In the genomic region with DNA sequence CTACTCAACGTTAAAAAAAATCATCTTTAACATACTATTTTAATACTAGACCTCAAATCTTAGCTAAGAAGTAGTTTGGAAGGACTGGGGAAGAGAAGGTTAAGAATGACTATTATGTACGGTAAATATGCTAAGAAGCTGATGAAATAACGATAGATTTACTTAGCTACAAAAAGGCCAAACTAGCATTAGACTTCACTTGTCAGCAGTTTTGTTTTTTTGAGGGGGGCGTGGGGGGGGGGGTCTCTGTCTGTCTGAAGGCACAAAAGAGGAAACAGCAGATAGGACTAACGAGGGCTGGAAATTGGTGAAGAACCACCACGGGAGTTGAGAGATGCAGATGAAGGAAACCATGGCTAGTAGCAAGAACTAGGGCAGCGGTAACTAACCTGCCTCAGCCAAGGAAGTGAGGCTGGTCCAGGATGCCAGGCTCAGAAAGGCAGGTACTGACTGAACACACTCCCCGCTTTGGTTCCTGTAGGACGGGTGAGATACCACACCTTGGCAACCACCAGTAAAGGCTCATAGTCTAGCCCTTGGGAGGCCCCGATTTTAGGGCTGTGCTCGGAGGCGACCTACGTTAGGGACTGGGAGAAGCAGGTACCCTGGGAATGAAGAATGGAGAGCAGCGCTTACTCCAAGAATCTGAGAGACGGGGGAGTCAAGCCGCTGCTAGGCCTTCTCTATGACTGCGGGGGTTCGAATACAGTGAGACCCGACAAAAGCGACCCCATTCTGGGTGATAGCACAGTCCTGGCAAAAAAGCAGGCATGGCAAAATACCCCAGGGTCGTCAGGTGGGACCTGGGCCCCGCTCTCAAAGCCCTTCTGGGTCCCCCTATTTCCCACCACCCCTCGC, we compare ENCODE assay signal across 8 cellular contexts. TPM values are rescaled to one million over a fixed set of nuclear protein-coding genes. Genes with fewer than 3 reads are reported as not detected.
DNase-seq lines count a peak whose midpoint lies in the region; ATAC-seq and TF ChIP-seq lines count a peak whose summit lies in the region.

No MANE protein-coding gene starts in this region.

- H3K27ac ChIP-seq in heart right ventricle (peak overlapping the region; percentile 74 to 97 (median 90)), mesendoderm (ENCODE audit: low read depth, low read length) (no peak overlapping the region), aorta (ENCODE audit: low read depth in 1 of 2, low read length in 2 of 2) (peak overlapping the region in 1 of 2 donors; percentile 46)

- intact Hi-C loops in heart right ventricle (cut with DNase I) = loop anchor here in 2 of 10 donors (2.0 to 10.0 kb wide), 2 partner anchors 43 to 203 kb away; a partner anchor contains a TSS
- intact Hi-C loops in left ventricle myocardium superior (cut with micrococcal nuclease) = no loop called here
- intact Hi-C loops in aorta (cut with DNase I) = loop anchor here (1.0 to 5.0 kb wide), 2 partner anchors 34 to 36 kb away; a partner anchor contains a TSS

- H3K27me3 ChIP-seq in heart right ventricle (no peaks in the 10 kb centered on the region), mesendoderm (ENCODE audit: insufficient read depth, low read length, poor library complexity) (no peaks in the 10 kb centered on the region), aorta (ENCODE audit: control insufficient read depth in 1 of 2, insufficient read depth in 2 of 2, low read length in 1 of 2) (no peaks in the 10 kb centered on the region)

- H3K9me3 ChIP-seq in heart right ventricle (no peaks in the 10 kb centered on the region), aorta (ENCODE audit: control insufficient read depth, low read length) (no peaks in the 10 kb centered on the region)

- no peak overlapping the region for H2AK5ac ChIP-seq in mesendoderm (ENCODE audit: low read length)

- H3K4me1 ChIP-seq in heart right ventricle (peaks cover 18 to 43% (median 34%) of the 10 kb centered on the region in 9 donors), mesendoderm (ENCODE audit: control insufficient read depth, low read depth, low read length) (peaks cover 2% of the 10 kb centered on the region), aorta (ENCODE audit: control insufficient read depth in 1 of 2, insufficient read depth in 2 of 2, low read length in 2 of 2) (peaks cover 0 to 3% of the 10 kb centered on the region in 2 donors)

- H3K79me2 ChIP-seq in mesendoderm (ENCODE audit: control insufficient read depth, insufficient read depth, low read length) = peaks cover 22% of the 10 kb centered on the region

- no peak overlapping the region for H2BK5ac ChIP-seq in mesendoderm (ENCODE audit: low read length)

- H4K5ac ChIP-seq in mesendoderm (ENCODE audit: low read length) = no peak overlapping the region

- no peak overlapping the region for H2BK15ac ChIP-seq in mesendoderm (replicated peaks; ENCODE audit: low read depth)

- peak overlapping the region; percentile 97 for H3K56ac ChIP-seq in mesendoderm (ENCODE audit: low read length)

- peak overlapping the region; percentile 98 for H3K4me2 ChIP-seq in mesendoderm (ENCODE audit: low read length)

- peak overlapping the region; percentile 16 for H4K8ac ChIP-seq in mesendoderm (ENCODE audit: low read depth, low read length)

- peak overlapping the region; percentile 95 for H3K9ac ChIP-seq in mesendoderm (ENCODE audit: low read length)

- no peak overlapping the region for H2BK120ac ChIP-seq in mesendoderm (ENCODE audit: low read depth, low read length)

- no peak for DNase-seq in heart right ventricle
- no peak for DNase-seq in left ventricle myocardium superior
- peak; percentile 47 for DNase-seq in NAMALWA (ENCODE audit: low spot score)
- no peak for DNase-seq in cardiac fibroblast (ENCODE audit: low read depth in 2 of 2)
- DNase-seq in mesendoderm = no peak
- DNase-seq in aorta = no peak
- no peak for DNase-seq in NCI-H446 (lab: John Stamatoyannopoulos, UW)
- no peak for DNase-seq in DMS79 treated with DMSO at 0.1 percent for 48 hours (lab: John Stamatoyannopoulos, UW)

- TF ChIP-seq CTCF in heart right ventricle (IDR thresholded peaks at IDR 0.05) (no peak), cardiac fibroblast (IDR thresholded peaks at IDR 0.05; ENCODE audit: low read depth, low read length) (no peak)

- H3K23ac ChIP-seq in mesendoderm (ENCODE audit: low read length) = peak overlapping the region; percentile 9

- peaks cover 9% of the 10 kb centered on the region for H3K79me1 ChIP-seq in mesendoderm (ENCODE audit: low read length)

- peak overlapping the region; percentile 20 for H3K4ac ChIP-seq in mesendoderm (ENCODE audit: low read depth, low read length)

- H3K36me3 ChIP-seq in heart right ventricle (peaks cover 0 to 42% (median 9%) of the 10 kb centered on the region in 9 donors), mesendoderm (ENCODE audit: control insufficient read depth, insufficient read depth, low read length) (no peaks in the 10 kb centered on the region), aorta (ENCODE audit: control insufficient read depth in 1 of 2, insufficient read depth in 2 of 2, low read length in 1 of 2) (no peaks in the 10 kb centered on the region)

- peak overlapping the region; percentile 22 for H3K18ac ChIP-seq in mesendoderm (ENCODE audit: low read length)

- peak in 5 of 8 donors; percentile 1 to 25 (median 3) for ATAC-seq in heart right ventricle
- ATAC-seq in left ventricle myocardium superior = no peak
- no peak for ATAC-seq in aorta (ENCODE audit: low FRiP score)

- H3K4me3 ChIP-seq in heart right ventricle (peak overlapping the region; percentile 65 to 97 (median 91)), cardiac fibroblast (replicated peaks in 1 of 2; ENCODE audit: low read depth in 2 of 2, low read length in 2 of 2) (peak overlapping the region; percentile 80 to 85), mesendoderm (ENCODE audit: low read length) (peak overlapping the region; percentile 99), aorta (ENCODE audit: low read length in 2 of 2) (peak overlapping the region; percentile 60 to 61)

- 10 to 12% methylated on average over 23 of the region's 23 CpGs for WGBS in heart right ventricle, 2 donors
- 100% methylated on average over 1 of the region's 23 CpGs for WGBS in mesendoderm (ENCODE audit: extremely low coverage, insufficient coverage, low lambda C conversion rate)
- WGBS in aorta, 2 donors = 10 to 11% methylated on average over 23 of the region's 23 CpGs

RNA-seq across cellular contexts. Expression of a gene that starts 0.7 kb away (rescaled TPM):
- total RNA-seq in heart right ventricle = 100 to 1,000 TPM; 178 to 228 (median 199) TPM
- polyA plus RNA-seq in heart right ventricle = 100 to 1,000 TPM; 154 to 325 TPM
- 225 TPM for total RNA-seq in left ventricle myocardium superior
- 326 TPM for polyA plus RNA-seq in mesendoderm (2013, experiment 1 of 2)
- polyA plus RNA-seq in mesendoderm (2013, experiment 2 of 2) = 329 TPM
- 100 to 1,000 TPM; 122 to 123 TPM for total RNA-seq in aorta
- 100 to 1,000 TPM; 222 to 345 TPM for polyA plus RNA-seq in aorta

RNA-seq across cellular contexts. Expression of a gene that starts 1.2 kb away (rescaled TPM):
- total RNA-seq in heart right ventricle (10 to 100 TPM; 28.6 to 46.9 (median 33.5) TPM), left ventricle myocardium superior (29.0 TPM), aorta (10 to 100 TPM; 44.6 to 59.1 TPM)
- polyA plus RNA-seq in heart right ventricle (10 to 100 TPM; 26.4 to 27.3 TPM), aorta (10 to 100 TPM; 55.2 to 66.6 TPM)
- 61.7 TPM for polyA plus RNA-seq in mesendoderm (2013, experiment 1 of 2)
- 58.8 TPM for polyA plus RNA-seq in mesendoderm (2013, experiment 2 of 2)

RNA-seq across cellular contexts. Expression of a gene that starts 10.9 kb away (rescaled TPM):
- total RNA-seq in heart right ventricle (10 to 100 TPM; 36.8 to 56.4 (median 40.5) TPM), left ventricle myocardium superior (34.5 TPM), aorta (10 to 100 TPM; 78.3 to 79.2 TPM)
- polyA plus RNA-seq in heart right ventricle (10 to 100 TPM; 19.3 to 44.0 TPM), aorta (10 to 100 TPM; 40.9 to 48.0 TPM)
- polyA plus RNA-seq in mesendoderm (2013, experiment 1 of 2) = 34.7 TPM
- polyA plus RNA-seq in mesendoderm (2013, experiment 2 of 2) = 36.3 TPM

RNA-seq across cellular contexts. Expression of a gene that starts 15.6 kb away (rescaled TPM):
- total RNA-seq in heart right ventricle (10 to 100 TPM; 13.9 to 22.9 (median 18.9) TPM), left ventricle myocardium superior (15.4 TPM), aorta (10 to 100 TPM; 15.2 to 19.5 TPM)
- polyA plus RNA-seq in heart right ventricle (10 to 100 TPM; 23.0 to 23.5 TPM), aorta (10 to 100 TPM; 38.7 to 49.6 TPM)
- 31.6 TPM for polyA plus RNA-seq in mesendoderm (2013, experiment 1 of 2)
- polyA plus RNA-seq in mesendoderm (2013, experiment 2 of 2) = 33.1 TPM

RNA-seq across cellular contexts. Expression of a gene that starts 18.2 kb away (rescaled TPM):
- total RNA-seq in heart right ventricle = 10 to 100 TPM; 23.4 to 35.3 (median 29.4) TPM
- polyA plus RNA-seq in heart right ventricle = 10 to 100 TPM; 34.3 to 80.8 TPM
- total RNA-seq in left ventricle myocardium superior = 30.1 TPM
- 33.5 TPM for polyA plus RNA-seq in mesendoderm (2013, experiment 1 of 2)
- polyA plus RNA-seq in mesendoderm (2013, experiment 2 of 2) = 32.5 TPM
- total RNA-seq in aorta = 10 to 100 TPM; 38.3 to 45.8 TPM
- polyA plus RNA-seq in aorta = 100 to 1,000 TPM; 130 to 179 TPM

Comparison
In these comparisons a context has a peak if more than half of its experiments do, and no peak if none do; other contexts are left out.
1. ATAC-seq: peak in heart right ventricle (5 of 8); none in left ventricle myocardium superior (single experiment) and aorta (single experiment).
2. Peak in every context shown above with its lines, with median percentiles within 50 percentile points of each other: H3K4me3 ChIP-seq.